In genomic region chr2:70468898-70469297, GRCh38 we compare ENCODE assay signal across 24 cellular contexts.
DNase-seq lines count a peak whose midpoint lies in the region; ATAC-seq and TF ChIP-seq lines count a peak whose summit lies in the region.
"Had no signal": no experiment of that assay in that cellular context is flagged by ENCODE, and none has a peak within 500 bp of the region (broad histone marks: within the 10 kb centered on the region; RNA-seq: fewer than 3 reads in every experiment).

No MANE protein-coding gene starts in this region.

- no peak overlapping the region for H2AFZ ChIP-seq in neural progenitor cell (replicated peaks)

- H3K36me3 ChIP-seq in BLaER1 (no peaks in the 10 kb centered on the region), neural progenitor cell (no peaks in the 10 kb centered on the region)
- H3K36me3 ChIP-seq: SJCRH30 had no signal

- DNase-seq in CD1c-positive myeloid dendritic cell (ENCODE audit: extremely low spot score) (peak; percentile 12), MV-4-11 (lab: John Stamatoyannopoulos, UW) (peak; percentile 52), neural progenitor cell (ENCODE audit: low spot score) (peak; percentile 15), cerebellar cortex (ENCODE audit: low spot score) (no peak)
- DNase-seq in stimulated activated effector memory CD8-positive, alpha-beta T cell treated with anti-CD3 and anti-CD28 coated beads, Interleukin-12 subunit alpha, Interleukin-12 subunit beta, amount 100 ng/mL, for 72 hours (ENCODE audit: low spot score in 2 of 2): no peak
- DNase-seq: AML-193, Calu3, DMS79 treated with DMSO at 0.1 percent for 48 hours, GF-D8, Karpas-422, NCI-H1092, NCI-H1417 treated with DMSO at 0.1 percent for 48 hours, NCI-H187, NCI-H2081 treated with DMSO at 0.1 percent for 48 hours, NCI-H2171, NCI-H226, NCI-H510A, PC-3, SJCRH30 had no signal

- H3K79me2 ChIP-seq in neural progenitor cell (ENCODE audit: low read depth): no peaks in the 10 kb centered on the region

- H3K4me3 Mint-ChIP-seq in neural progenitor cell: no peak overlapping the region
- H3K4me3 Mint-ChIP-seq in stimulated activated effector memory CD8-positive, alpha-beta T cell treated with anti-CD3 and anti-CD28 coated beads, Interleukin-12 subunit alpha, Interleukin-12 subunit beta, amount 100 ng/mL, for 72 hours: no peak overlapping the region

- peaks cover 4% of the 10 kb centered on the region for H3F3A ChIP-seq in neural progenitor cell (ENCODE audit: low read depth)

- no peak overlapping the region for H3K9ac ChIP-seq in BLaER1
- H3K9ac ChIP-seq in neural progenitor cell: no peak overlapping the region

- peaks cover 2% of the 10 kb centered on the region for H3K27me3 Mint-ChIP-seq in neural progenitor cell (ENCODE audit: insufficient read depth, low read depth)

- H3K4me1 ChIP-seq in BLaER1: peaks cover 62% of the 10 kb centered on the region
- H3K4me1 ChIP-seq in neural progenitor cell: peaks cover 17% of the 10 kb centered on the region
- H3K4me1 ChIP-seq: SJCRH30 had no signal

- no peak for ATAC-seq in HG02798 (IDR thresholded peaks at IDR 0.05; ENCODE audit: poor library complexity, unreplicated experiment)
- no peak for ATAC-seq in stimulated activated effector memory CD8-positive, alpha-beta T cell treated with anti-CD3 and anti-CD28 coated beads, Interleukin-12 subunit alpha, Interleukin-12 subunit beta, amount 100 ng/mL, for 72 hours
- ATAC-seq: PC-3, SK-N-SH treated with all-trans-retinoic acid at 6 μM for 48 hours had no signal

- H4K20me1 ChIP-seq in BLaER1 (no peaks in the 10 kb centered on the region), neural progenitor cell (ENCODE audit: low read depth) (no peaks in the 10 kb centered on the region)

- no peak overlapping the region for H3K4me3 ChIP-seq in BLaER1
- no peak overlapping the region for H3K4me3 ChIP-seq in neural progenitor cell
- H3K4me3 ChIP-seq: A549, SJCRH30 had no signal

- no peaks in the 10 kb centered on the region for H3K9me3 Mint-ChIP-seq in neural progenitor cell
- H3K9me3 Mint-ChIP-seq in stimulated activated effector memory CD8-positive, alpha-beta T cell treated with anti-CD3 and anti-CD28 coated beads, Interleukin-12 subunit alpha, Interleukin-12 subunit beta, amount 100 ng/mL, for 72 hours: no peaks in the 10 kb centered on the region

- no peak overlapping the region for H3K27ac ChIP-seq in BLaER1
- H3K27ac ChIP-seq in neural progenitor cell: no peak overlapping the region
- H3K27ac ChIP-seq: A549, C4-2B, SJCRH30 had no signal

- H3K27me3 ChIP-seq in BLaER1: no peaks in the 10 kb centered on the region
- H3K27me3 ChIP-seq in neural progenitor cell: no peaks in the 10 kb centered on the region
- H3K27me3 ChIP-seq: SJCRH30 had no signal

- no peaks in the 10 kb centered on the region for H3K36me3 Mint-ChIP-seq in neural progenitor cell
- no peaks in the 10 kb centered on the region for H3K36me3 Mint-ChIP-seq in stimulated activated effector memory CD8-positive, alpha-beta T cell treated with anti-CD3 and anti-CD28 coated beads, Interleukin-12 subunit alpha, Interleukin-12 subunit beta, amount 100 ng/mL, for 72 hours

- no peak for TF ChIP-seq CTCF in neural progenitor cell (IDR thresholded peaks at IDR 0.05)

- H3K9me3 ChIP-seq in BLaER1 (no peaks in the 10 kb centered on the region), neural progenitor cell (ENCODE audit: low read depth) (no peaks in the 10 kb centered on the region)
- H3K9me3 ChIP-seq: A549, SJCRH30 had no signal

- peak overlapping the region; percentile 80 for H3K4me2 ChIP-seq in BLaER1
- H3K4me2 ChIP-seq in neural progenitor cell: no peak overlapping the region
- H3K4me2 ChIP-seq: A549 had no signal

- peaks cover 5% of the 10 kb centered on the region for H3K4me1 Mint-ChIP-seq in neural progenitor cell
- H3K4me1 Mint-ChIP-seq in stimulated activated effector memory CD8-positive, alpha-beta T cell treated with anti-CD3 and anti-CD28 coated beads, Interleukin-12 subunit alpha, Interleukin-12 subunit beta, amount 100 ng/mL, for 72 hours: peaks cover 10% of the 10 kb centered on the region

- no peak overlapping the region for H3K27ac Mint-ChIP-seq in neural progenitor cell
- H3K27ac Mint-ChIP-seq in stimulated activated effector memory CD8-positive, alpha-beta T cell treated with anti-CD3 and anti-CD28 coated beads, Interleukin-12 subunit alpha, Interleukin-12 subunit beta, amount 100 ng/mL, for 72 hours: no peak overlapping the region

Comparison
In these comparisons a context has a peak if more than half of its experiments do, and no peak if none do; other contexts are left out.
1. DNase-seq: peak in CD1c-positive myeloid dendritic cell (single experiment), MV-4-11 (single experiment) and neural progenitor cell (single experiment); none in cerebellar cortex (single experiment) and stimulated activated effector memory CD8-positive, alpha-beta T cell treated with anti-CD3 and anti-CD28 coated beads, Interleukin-12 subunit alpha, Interleukin-12 subunit beta, amount 100 ng/mL, for 72 hours (0 of 2).